Comparison of ENCODE assay signal across 8 cellular contexts in genomic region chr9:97954550-97954989, GRCh38. TPM values are rescaled to one million over a fixed set of nuclear protein-coding genes. Genes with fewer than 3 reads are reported as not detected.
DNase-seq lines count a peak whose midpoint lies in the region; ATAC-seq and TF ChIP-seq lines count a peak whose summit lies in the region.

No MANE protein-coding gene starts in this region.

- H3K9me3 Mint-ChIP-seq in activated CD4-positive, alpha-beta memory T cell treated with anti-CD3 and anti-CD28 coated beads, Interleukin-2, amount 10 ng/mL, durations not matched to agents 7 days and 5 days, result no peaks in the 10 kb centered on the region

- H3K4me3 ChIP-seq in epithelial cell of proximal tubule (ENCODE audit: low read depth, low read length) (no peak overlapping the region), prostate gland (no peak overlapping the region)

- peak; percentile 80 for ATAC-seq in HG02973 (IDR thresholded peaks at IDR 0.05; ENCODE audit: unreplicated experiment)
- ATAC-seq in omental fat pad (ENCODE audit: low FRiP score), result no peak

- peaks cover 11% of the 10 kb centered on the region for H3K4me1 Mint-ChIP-seq in activated CD4-positive, alpha-beta memory T cell treated with anti-CD3 and anti-CD28 coated beads, Interleukin-2, amount 10 ng/mL, durations not matched to agents 7 days and 5 days

- no peaks in the 10 kb centered on the region for H3K27me3 ChIP-seq in prostate gland (replicated peaks; ENCODE audit: insufficient read depth)

- DNase-seq in SIG-M5 treated with dmso at 0.1 percent for 504 hours (lab: John Stamatoyannopoulos, UW; ENCODE audit: unreplicated experiment) (peak; percentile 35), SIG-M5 (lab: John Stamatoyannopoulos, UW) (no peak), NCI-H748 treated with DMSO at 0.1 percent for 48 hours (lab: John Stamatoyannopoulos, UW) (peak; percentile 39), epithelial cell of proximal tubule (ENCODE audit: low read depth) (peak; percentile 7), prostate gland (ENCODE audit: low spot score) (peak; percentile 20), omental fat pad (ENCODE audit: low spot score) (no peak)
- DNase-seq in activated CD4-positive, alpha-beta memory T cell treated with anti-CD3 and anti-CD28 coated beads, Interleukin-2, amount 10 ng/mL, durations not matched to agents 7 days and 5 days, result peak; percentile 60

- peak; percentile 80 for TF ChIP-seq CTCF in epithelial cell of proximal tubule (conservative IDR thresholded peaks at IDR 0.05; ENCODE audit: low read depth, low read length)
- TF ChIP-seq CTCF in prostate gland (IDR thresholded peaks at IDR 0.05), result peak in 1 of 4 experiments; percentile 50
- no peak for TF ChIP-seq CTCF in omental fat pad (IDR thresholded peaks at IDR 0.05)

- H3K36me3 ChIP-seq in prostate gland, result no peaks in the 10 kb centered on the region

- no peaks in the 10 kb centered on the region for H3K4me1 ChIP-seq in prostate gland (replicated peaks)

- no peak overlapping the region for H3K27ac Mint-ChIP-seq in activated CD4-positive, alpha-beta memory T cell treated with anti-CD3 and anti-CD28 coated beads, Interleukin-2, amount 10 ng/mL, durations not matched to agents 7 days and 5 days

- intact Hi-C loops in prostate gland (cut with DNase I), result no loop called here

- no peak for TF ChIP-seq POLR2A in prostate gland (IDR thresholded peaks at IDR 0.05)

- POLR2A ChIA-PET in activated CD4-positive, alpha-beta memory T cell treated with anti-CD3 and anti-CD28 coated beads, Interleukin-2, amount 10 ng/mL, durations not matched to agents 7 days and 5 days (lab: Charles Lee), result interaction anchor here (0.8 to 1.6 kb wide), 2 partner anchors 29 to 32 kb away, joined by 4 to 6 read pairs; partner anchors contain the start of genes ANP32B and TRMO

- peaks cover 8% of the 10 kb centered on the region for H3K27me3 Mint-ChIP-seq in activated CD4-positive, alpha-beta memory T cell treated with anti-CD3 and anti-CD28 coated beads, Interleukin-2, amount 10 ng/mL, durations not matched to agents 7 days and 5 days

- no peak overlapping the region for H3K27ac ChIP-seq in prostate gland

- no peaks in the 10 kb centered on the region for H3K36me3 Mint-ChIP-seq in activated CD4-positive, alpha-beta memory T cell treated with anti-CD3 and anti-CD28 coated beads, Interleukin-2, amount 10 ng/mL, durations not matched to agents 7 days and 5 days (ENCODE audit: low read depth)

- CTCF ChIA-PET in activated CD4-positive, alpha-beta memory T cell treated with anti-CD3 and anti-CD28 coated beads, Interleukin-2, amount 10 ng/mL, durations not matched to agents 7 days and 5 days (lab: Charles Lee), result interaction anchor here (0.9 to 5.1 kb wide), 9 partner anchors 8 to 80 kb away, joined by 3 to 57 read pairs (median 5); partner anchors contain the start of gene TRMO

- no peak overlapping the region for H3K4me3 Mint-ChIP-seq in activated CD4-positive, alpha-beta memory T cell treated with anti-CD3 and anti-CD28 coated beads, Interleukin-2, amount 10 ng/mL, durations not matched to agents 7 days and 5 days

- H3K9me3 ChIP-seq in prostate gland, result no peaks in the 10 kb centered on the region

RNA-seq across cellular contexts. Expression of gene HEMGN, which starts 16.6 kb away (rescaled TPM):
- under 1 TPM; 0.53 to 0.83 TPM for total RNA-seq in activated CD4-positive, alpha-beta memory T cell treated with anti-CD3 and anti-CD28 coated beads, Interleukin-2, amount 10 ng/mL, durations not matched to agents 7 days and 5 days
- not detected in 2 replicates for total RNA-seq in epithelial cell of proximal tubule
- 1 to 10 TPM in 1 of 2 donors, not detected in 1; 1.4 TPM for total RNA-seq in prostate gland
- total RNA-seq in omental fat pad, result 1 to 10 TPM in 1 of 4 donors, under 1 TPM in 2, not detected in 1; 0.19 to 1.1 (median 0.44) TPM

RNA-seq across cellular contexts. Expression of gene ANP32B, which starts 28.6 kb away (rescaled TPM):
- 100 to 1,000 TPM; 317 to 335 TPM for total RNA-seq in activated CD4-positive, alpha-beta memory T cell treated with anti-CD3 and anti-CD28 coated beads, Interleukin-2, amount 10 ng/mL, durations not matched to agents 7 days and 5 days
- 35.8 and 39.2 TPM in 2 replicates for total RNA-seq in epithelial cell of proximal tubule
- total RNA-seq in prostate gland, result 10 to 100 TPM; 22.5 to 25.1 TPM
- 10 to 100 TPM; 28.5 to 49.0 (median 48.5) TPM for total RNA-seq in omental fat pad

RNA-seq across cellular contexts. Expression of gene TRMO, which starts 32.3 kb away (rescaled TPM):
- 10 to 100 TPM; 25.4 to 27.4 TPM for total RNA-seq in activated CD4-positive, alpha-beta memory T cell treated with anti-CD3 and anti-CD28 coated beads, Interleukin-2, amount 10 ng/mL, durations not matched to agents 7 days and 5 days
- 12.2 and 18.2 TPM in 2 replicates for total RNA-seq in epithelial cell of proximal tubule
- total RNA-seq in prostate gland, result 10 to 100 TPM; 44.8 to 45.2 TPM
- 10 to 100 TPM; 22.3 to 31.2 (median 24.3) TPM for total RNA-seq in omental fat pad

Comparison
In these comparisons a context has a peak if more than half of its experiments do, and no peak if none do; other contexts are left out.
1. DNase-seq: peak in SIG-M5 treated with dmso at 0.1 percent for 504 hours (single experiment), NCI-H748 treated with DMSO at 0.1 percent for 48 hours (single experiment), activated CD4-positive, alpha-beta memory T cell treated with anti-CD3 and anti-CD28 coated beads, Interleukin-2, amount 10 ng/mL, durations not matched to agents 7 days and 5 days (single experiment), epithelial cell of proximal tubule (single experiment) and prostate gland (single experiment); none in SIG-M5 (single experiment) and omental fat pad (single experiment).